Comparison of ENCODE assay signal across 1 cellular context in the genomic region with DNA sequence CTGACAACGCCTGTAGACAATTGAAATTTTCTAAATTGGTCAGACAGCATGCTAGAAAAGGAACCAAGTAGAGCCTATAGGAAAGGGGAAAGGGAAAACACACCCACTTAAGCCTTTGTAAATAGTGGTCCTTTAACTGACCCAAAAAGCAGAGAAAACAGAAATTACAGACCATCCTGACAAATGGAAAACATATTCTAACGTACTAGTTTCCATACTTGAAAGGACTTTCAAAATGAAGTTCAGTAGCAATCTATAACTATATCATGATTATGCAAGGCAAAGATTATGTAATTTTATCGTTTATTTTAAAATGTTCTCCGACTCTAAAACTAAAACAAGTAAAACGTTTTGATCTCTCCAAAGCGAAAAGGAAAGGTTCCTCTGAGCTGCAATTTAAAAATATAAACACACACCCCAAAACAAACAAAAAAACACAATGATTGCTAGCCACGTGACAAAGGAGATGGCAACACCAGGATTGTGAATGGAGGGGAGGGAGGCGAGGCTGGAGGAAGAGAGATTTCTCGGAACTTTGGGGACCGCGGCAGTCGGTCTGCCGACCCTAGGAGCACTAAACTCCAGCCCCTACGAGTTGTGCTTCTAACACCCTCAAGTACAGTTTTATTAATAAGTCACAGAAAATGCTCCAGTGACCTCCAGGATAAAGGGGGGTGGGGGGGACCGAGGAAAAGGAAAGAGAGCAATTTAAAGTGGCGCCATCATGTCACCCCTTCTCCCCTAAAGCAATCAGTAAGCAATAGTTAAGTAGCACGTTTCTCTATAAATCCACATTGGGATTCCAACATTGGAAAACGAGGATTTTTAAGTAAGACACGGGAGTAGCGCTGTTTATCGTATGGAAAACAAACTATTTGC.
TF ChIP-seq lines count a peak whose summit lies in the region.

No MANE protein-coding gene starts in this region.

TF ChIP-seq in HepG2, 621 proteins besides CTCF, POLR2A, EP300 and RAD21 (continued from another document and continues in another):
- no peak for TF ChIP-seq ZNF235 (CRISPR knock-in tag; IDR thresholded peaks at IDR 0.05; ENCODE audit: borderline replicate concordance)
- no peak for TF ChIP-seq TBX2 (CRISPR knock-in tag; IDR thresholded peaks at IDR 0.05; ENCODE audit: borderline replicate concordance)
- no peak for TF ChIP-seq ZFP90 (CRISPR knock-in tag; IDR thresholded peaks at IDR 0.05; ENCODE audit: borderline replicate concordance)
- no peak for TF ChIP-seq IKZF4 (CRISPR knock-in tag; IDR thresholded peaks at IDR 0.05; ENCODE audit: borderline replicate concordance, low read depth, not compliant biosample characterization)
- TF ChIP-seq, protein P1, sequence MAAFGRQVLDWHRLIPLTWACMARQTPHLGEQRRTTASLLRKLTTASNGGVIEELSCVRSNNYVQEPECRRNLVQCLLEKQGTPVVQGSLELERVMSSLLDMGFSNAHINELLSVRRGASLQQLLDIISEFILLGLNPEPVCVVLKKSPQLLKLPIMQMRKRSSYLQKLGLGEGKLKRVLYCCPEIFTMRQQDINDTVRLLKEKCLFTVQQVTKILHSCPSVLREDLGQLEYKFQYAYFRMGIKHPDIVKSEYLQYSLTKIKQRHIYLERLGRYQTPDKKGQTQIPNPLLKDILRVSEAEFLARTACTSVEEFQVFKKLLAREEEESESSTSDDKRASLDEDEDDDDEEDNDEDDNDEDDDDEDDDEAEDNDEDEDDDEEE (CRISPR knock-in tag; IDR thresholded peaks at IDR 0.05): no peak
- TF ChIP-seq MEF2D (CRISPR knock-in tag; IDR thresholded peaks at IDR 0.05): no peak
- TF ChIP-seq, protein P2, sequence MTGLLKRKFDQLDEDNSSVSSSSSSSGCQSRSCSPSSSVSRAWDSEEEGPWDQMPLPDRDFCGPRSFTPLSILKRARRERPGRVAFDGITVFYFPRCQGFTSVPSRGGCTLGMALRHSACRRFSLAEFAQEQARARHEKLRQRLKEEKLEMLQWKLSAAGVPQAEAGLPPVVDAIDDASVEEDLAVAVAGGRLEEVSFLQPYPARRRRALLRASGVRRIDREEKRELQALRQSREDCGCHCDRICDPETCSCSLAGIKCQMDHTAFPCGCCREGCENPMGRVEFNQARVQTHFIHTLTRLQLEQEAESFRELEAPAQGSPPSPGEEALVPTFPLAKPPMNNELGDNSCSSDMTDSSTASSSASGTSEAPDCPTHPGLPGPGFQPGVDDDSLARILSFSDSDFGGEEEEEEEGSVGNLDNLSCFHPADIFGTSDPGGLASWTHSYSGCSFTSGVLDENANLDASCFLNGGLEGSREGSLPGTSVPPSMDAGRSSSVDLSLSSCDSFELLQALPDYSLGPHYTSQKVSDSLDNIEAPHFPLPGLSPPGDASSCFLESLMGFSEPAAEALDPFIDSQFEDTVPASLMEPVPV (CRISPR knock-in tag; IDR thresholded peaks at IDR 0.05): no peak
- TF ChIP-seq KAT7 (CRISPR knock-in tag; IDR thresholded peaks at IDR 0.05; ENCODE audit: borderline replicate concordance): no peak
- no peak for TF ChIP-seq ZNF17 (CRISPR knock-in tag; IDR thresholded peaks at IDR 0.05)
- no peak for TF ChIP-seq TCF12 (IDR thresholded peaks at IDR 0.05)
- TF ChIP-seq TCF12 (CRISPR knock-in tag; IDR thresholded peaks at IDR 0.05): no peak
- TF ChIP-seq, protein P3, sequence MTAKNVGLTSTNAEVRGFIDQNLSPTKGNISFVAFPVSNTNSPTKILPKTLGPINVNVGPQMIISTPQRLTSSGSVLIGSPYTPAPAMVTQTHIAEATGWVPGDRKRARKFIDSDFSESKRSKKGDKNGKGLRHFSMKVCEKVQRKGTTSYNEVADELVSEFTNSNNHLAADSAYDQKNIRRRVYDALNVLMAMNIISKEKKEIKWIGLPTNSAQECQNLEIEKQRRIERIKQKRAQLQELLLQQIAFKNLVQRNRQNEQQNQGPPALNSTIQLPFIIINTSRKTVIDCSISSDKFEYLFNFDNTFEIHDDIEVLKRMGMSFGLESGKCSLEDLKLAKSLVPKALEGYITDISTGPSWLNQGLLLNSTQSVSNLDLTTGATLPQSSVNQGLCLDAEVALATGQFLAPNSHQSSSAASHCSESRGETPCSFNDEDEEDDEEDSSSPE (CRISPR knock-in tag; IDR thresholded peaks at IDR 0.05): no peak
- peak; percentile 23; the same call in 1 of the 2 replicates for TF ChIP-seq SOX5 (CRISPR knock-in tag; IDR thresholded peaks at IDR 0.05; ENCODE audit: borderline replicate concordance)
- TF ChIP-seq SP140L (CRISPR knock-in tag; IDR thresholded peaks at IDR 0.05; ENCODE audit: borderline replicate concordance): no peak
- peak; percentile 57; the same call in 1 of the 2 replicates for TF ChIP-seq CC2D1A (CRISPR knock-in tag; IDR thresholded peaks at IDR 0.05)
- TF ChIP-seq PAX8 (CRISPR knock-in tag; IDR thresholded peaks at IDR 0.05; ENCODE audit: borderline replicate concordance): no peak
- no peak for TF ChIP-seq ZNF253 (CRISPR knock-in tag; IDR thresholded peaks at IDR 0.05; ENCODE audit: borderline replicate concordance)
- TF ChIP-seq, protein P4, sequence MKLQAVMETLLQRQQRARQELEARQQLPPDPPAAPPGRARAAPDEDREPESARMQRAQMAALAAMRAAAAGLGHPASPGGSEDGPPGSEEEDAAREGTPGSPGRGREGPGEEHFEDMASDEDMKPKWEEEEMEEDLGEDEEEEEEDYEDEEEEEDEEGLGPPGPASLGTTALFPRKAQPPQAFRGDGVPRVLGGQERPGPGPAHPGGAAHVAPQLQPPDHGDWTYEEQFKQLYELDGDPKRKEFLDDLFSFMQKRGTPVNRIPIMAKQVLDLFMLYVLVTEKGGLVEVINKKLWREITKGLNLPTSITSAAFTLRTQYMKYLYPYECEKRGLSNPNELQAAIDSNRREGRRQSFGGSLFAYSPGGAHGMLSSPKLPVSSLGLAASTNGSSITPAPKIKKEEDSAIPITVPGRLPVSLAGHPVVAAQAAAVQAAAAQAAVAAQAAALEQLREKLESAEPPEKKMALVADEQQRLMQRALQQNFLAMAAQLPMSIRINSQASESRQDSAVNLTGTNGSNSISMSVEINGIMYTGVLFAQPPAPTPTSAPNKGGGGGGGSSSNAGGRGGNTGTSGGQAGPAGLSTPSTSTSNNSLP (IDR thresholded peaks at IDR 0.05; ENCODE audit: low read depth, low read length): no peak
- 0 out of 2 replicates have a peak, but pooled peaks have one; percentile 33 for TF ChIP-seq CCDC6 (CRISPR knock-in tag; IDR thresholded peaks at IDR 0.05)
- TF ChIP-seq NCOA5 (CRISPR knock-in tag; IDR thresholded peaks at IDR 0.05): no peak
- TF ChIP-seq HOXA5 (CRISPR knock-in tag; IDR thresholded peaks at IDR 0.05): no peak
- TF ChIP-seq KAT2B (IDR thresholded peaks at IDR 0.05; ENCODE audit: borderline replicate concordance, low read depth, low read length): no peak
- TF ChIP-seq BRD4 (CRISPR knock-in tag; IDR thresholded peaks at IDR 0.05): no peak
- TF ChIP-seq, protein P5, sequence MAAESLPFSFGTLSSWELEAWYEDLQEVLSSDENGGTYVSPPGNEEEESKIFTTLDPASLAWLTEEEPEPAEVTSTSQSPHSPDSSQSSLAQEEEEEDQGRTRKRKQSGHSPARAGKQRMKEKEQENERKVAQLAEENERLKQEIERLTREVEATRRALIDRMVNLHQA (CRISPR knock-in tag; IDR thresholded peaks at IDR 0.05): no peak
- TF ChIP-seq MAF1 (CRISPR knock-in tag; IDR thresholded peaks at IDR 0.05; ENCODE audit: borderline replicate concordance): no peak
- no peak for TF ChIP-seq EED (CRISPR knock-in tag; IDR thresholded peaks at IDR 0.05)
- TF ChIP-seq ZNF562 (CRISPR knock-in tag; IDR thresholded peaks at IDR 0.05; ENCODE audit: borderline replicate concordance): no peak
- TF ChIP-seq, protein P6, sequence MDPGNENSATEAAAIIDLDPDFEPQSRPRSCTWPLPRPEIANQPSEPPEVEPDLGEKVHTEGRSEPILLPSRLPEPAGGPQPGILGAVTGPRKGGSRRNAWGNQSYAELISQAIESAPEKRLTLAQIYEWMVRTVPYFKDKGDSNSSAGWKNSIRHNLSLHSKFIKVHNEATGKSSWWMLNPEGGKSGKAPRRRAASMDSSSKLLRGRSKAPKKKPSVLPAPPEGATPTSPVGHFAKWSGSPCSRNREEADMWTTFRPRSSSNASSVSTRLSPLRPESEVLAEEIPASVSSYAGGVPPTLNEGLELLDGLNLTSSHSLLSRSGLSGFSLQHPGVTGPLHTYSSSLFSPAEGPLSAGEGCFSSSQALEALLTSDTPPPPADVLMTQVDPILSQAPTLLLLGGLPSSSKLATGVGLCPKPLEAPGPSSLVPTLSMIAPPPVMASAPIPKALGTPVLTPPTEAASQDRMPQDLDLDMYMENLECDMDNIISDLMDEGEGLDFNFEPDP (CRISPR knock-in tag; conservative IDR thresholded peaks at IDR 0.05): no peak
- TF ChIP-seq, protein P7, sequence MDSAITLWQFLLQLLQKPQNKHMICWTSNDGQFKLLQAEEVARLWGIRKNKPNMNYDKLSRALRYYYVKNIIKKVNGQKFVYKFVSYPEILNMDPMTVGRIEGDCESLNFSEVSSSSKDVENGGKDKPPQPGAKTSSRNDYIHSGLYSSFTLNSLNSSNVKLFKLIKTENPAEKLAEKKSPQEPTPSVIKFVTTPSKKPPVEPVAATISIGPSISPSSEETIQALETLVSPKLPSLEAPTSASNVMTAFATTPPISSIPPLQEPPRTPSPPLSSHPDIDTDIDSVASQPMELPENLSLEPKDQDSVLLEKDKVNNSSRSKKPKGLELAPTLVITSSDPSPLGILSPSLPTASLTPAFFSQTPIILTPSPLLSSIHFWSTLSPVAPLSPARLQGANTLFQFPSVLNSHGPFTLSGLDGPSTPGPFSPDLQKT (CRISPR knock-in tag; IDR thresholded peaks at IDR 0.05; ENCODE audit: borderline replicate concordance): no peak
- TF ChIP-seq, protein P8, sequence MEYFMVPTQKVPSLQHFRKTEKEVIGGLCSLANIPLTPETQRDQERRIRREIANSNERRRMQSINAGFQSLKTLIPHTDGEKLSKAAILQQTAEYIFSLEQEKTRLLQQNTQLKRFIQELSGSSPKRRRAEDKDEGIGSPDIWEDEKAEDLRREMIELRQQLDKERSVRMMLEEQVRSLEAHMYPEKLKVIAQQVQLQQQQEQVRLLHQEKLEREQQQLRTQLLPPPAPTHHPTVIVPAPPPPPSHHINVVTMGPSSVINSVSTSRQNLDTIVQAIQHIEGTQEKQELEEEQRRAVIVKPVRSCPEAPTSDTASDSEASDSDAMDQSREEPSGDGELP (IDR thresholded peaks at IDR 0.05; ENCODE audit: borderline replicate concordance, low read depth): no peak
- TF ChIP-seq, protein P9, sequence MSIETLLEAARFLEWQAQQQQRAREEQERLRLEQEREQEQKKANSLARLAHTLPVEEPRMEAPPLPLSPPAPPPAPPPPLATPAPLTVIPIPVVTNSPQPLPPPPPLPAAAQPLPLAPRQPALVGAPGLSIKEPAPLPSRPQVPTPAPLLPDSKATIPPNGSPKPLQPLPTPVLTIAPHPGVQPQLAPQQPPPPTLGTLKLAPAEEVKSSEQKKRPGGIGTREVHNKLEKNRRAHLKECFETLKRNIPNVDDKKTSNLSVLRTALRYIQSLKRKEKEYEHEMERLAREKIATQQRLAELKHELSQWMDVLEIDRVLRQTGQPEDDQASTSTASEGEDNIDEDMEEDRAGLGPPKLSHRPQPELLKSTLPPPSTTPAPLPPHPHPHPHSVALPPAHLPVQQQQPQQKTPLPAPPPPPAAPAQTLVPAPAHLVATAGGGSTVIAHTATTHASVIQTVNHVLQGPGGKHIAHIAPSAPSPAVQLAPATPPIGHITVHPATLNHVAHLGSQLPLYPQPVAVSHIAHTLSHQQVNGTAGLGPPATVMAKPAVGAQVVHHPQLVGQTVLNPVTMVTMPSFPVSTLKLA (IDR thresholded peaks at IDR 0.05): peak; percentile 76
- no peak for TF ChIP-seq IKZF1 (IDR thresholded peaks at IDR 0.05)
- TF ChIP-seq, protein P10, sequence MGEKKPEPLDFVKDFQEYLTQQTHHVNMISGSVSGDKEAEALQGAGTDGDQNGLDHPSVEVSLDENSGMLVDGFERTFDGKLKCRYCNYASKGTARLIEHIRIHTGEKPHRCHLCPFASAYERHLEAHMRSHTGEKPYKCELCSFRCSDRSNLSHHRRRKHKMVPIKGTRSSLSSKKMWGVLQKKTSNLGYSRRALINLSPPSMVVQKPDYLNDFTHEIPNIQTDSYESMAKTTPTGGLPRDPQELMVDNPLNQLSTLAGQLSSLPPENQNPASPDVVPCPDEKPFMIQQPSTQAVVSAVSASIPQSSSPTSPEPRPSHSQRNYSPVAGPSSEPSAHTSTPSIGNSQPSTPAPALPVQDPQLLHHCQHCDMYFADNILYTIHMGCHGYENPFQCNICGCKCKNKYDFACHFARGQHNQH (CRISPR knock-in tag; IDR thresholded peaks at IDR 0.05): no peak
- TF ChIP-seq KLF6 (CRISPR knock-in tag; IDR thresholded peaks at IDR 0.05): no peak
- peak; percentile 20; the same call in 1 of the 2 replicates for TF ChIP-seq NCOR1 (IDR thresholded peaks at IDR 0.05; ENCODE audit: borderline replicate concordance, low read length)
- TF ChIP-seq, protein P11, sequence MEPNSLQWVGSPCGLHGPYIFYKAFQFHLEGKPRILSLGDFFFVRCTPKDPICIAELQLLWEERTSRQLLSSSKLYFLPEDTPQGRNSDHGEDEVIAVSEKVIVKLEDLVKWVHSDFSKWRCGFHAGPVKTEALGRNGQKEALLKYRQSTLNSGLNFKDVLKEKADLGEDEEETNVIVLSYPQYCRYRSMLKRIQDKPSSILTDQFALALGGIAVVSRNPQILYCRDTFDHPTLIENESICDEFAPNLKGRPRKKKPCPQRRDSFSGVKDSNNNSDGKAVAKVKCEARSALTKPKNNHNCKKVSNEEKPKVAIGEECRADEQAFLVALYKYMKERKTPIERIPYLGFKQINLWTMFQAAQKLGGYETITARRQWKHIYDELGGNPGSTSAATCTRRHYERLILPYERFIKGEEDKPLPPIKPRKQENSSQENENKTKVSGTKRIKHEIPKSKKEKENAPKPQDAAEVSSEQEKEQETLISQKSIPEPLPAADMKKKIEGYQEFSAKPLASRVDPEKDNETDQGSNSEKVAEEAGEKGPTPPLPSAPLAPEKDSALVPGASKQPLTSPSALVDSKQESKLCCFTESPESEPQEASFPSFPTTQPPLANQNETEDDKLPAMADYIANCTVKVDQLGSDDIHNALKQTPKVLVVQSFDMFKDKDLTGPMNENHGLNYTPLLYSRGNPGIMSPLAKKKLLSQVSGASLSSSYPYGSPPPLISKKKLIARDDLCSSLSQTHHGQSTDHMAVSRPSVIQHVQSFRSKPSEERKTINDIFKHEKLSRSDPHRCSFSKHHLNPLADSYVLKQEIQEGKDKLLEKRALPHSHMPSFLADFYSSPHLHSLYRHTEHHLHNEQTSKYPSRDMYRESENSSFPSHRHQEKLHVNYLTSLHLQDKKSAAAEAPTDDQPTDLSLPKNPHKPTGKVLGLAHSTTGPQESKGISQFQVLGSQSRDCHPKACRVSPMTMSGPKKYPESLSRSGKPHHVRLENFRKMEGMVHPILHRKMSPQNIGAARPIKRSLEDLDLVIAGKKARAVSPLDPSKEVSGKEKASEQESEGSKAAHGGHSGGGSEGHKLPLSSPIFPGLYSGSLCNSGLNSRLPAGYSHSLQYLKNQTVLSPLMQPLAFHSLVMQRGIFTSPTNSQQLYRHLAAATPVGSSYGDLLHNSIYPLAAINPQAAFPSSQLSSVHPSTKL (CRISPR knock-in tag; IDR thresholded peaks at IDR 0.05): no peak; the same call in 1 of the 2 replicates
- TF ChIP-seq HMG20B (CRISPR knock-in tag; conservative IDR thresholded peaks at IDR 0.05): no peak
- no peak for TF ChIP-seq ZMYM4 (CRISPR knock-in tag; IDR thresholded peaks at IDR 0.05)
- TF ChIP-seq ZNF773 (CRISPR knock-in tag; IDR thresholded peaks at IDR 0.05; ENCODE audit: borderline replicate concordance): no peak
- TF ChIP-seq GZF1 (CRISPR knock-in tag; IDR thresholded peaks at IDR 0.05): no peak
- TF ChIP-seq SSRP1 (CRISPR knock-in tag; IDR thresholded peaks at IDR 0.05): no peak
- no peak for TF ChIP-seq TEAD2 (CRISPR knock-in tag; IDR thresholded peaks at IDR 0.05)
- TF ChIP-seq CREB1 (IDR thresholded peaks at IDR 0.05): no peak
- TF ChIP-seq CREB1 (CRISPR knock-in tag; IDR thresholded peaks at IDR 0.05): no peak
- TF ChIP-seq, protein P12, sequence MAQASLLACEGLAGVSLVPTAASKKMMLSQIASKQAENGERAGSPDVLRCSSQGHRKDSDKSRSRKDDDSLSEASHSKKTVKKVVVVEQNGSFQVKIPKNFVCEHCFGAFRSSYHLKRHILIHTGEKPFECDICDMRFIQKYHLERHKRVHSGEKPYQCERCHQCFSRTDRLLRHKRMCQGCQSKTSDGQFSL (CRISPR knock-in tag; IDR thresholded peaks at IDR 0.05): no peak
